In genomic region chr16:19136549-19137196, GRCh38 we compare ENCODE assay signal across 12 cellular contexts. TPM values are rescaled to one million over a fixed set of nuclear protein-coding genes. Genes with fewer than 3 reads are reported as not detected.
DNase-seq lines count a peak whose midpoint lies in the region; ATAC-seq and TF ChIP-seq lines count a peak whose summit lies in the region.
"Had no signal": no experiment of that assay in that cellular context is flagged by ENCODE, and none has a peak within 500 bp of the region (broad histone marks: within the 10 kb centered on the region; RNA-seq: fewer than 3 reads in every experiment).

No MANE protein-coding gene starts in this region.

- H4K20me1 ChIP-seq in BLaER1 treated with 17β-estradiol and CSF1 and Interleukin-3, amounts not matched to agents 10 nM and 100 nM = no peaks in the 10 kb centered on the region
- H4K20me1 ChIP-seq in PC-3 (ENCODE audit: low read length) = no peaks in the 10 kb centered on the region

- peak overlapping the region in 8 of 11 experiments; percentile 24 to 91 (median 73); a peak in 15 of 22 replicates for H3K4me2 ChIP-seq in BLaER1 treated with 17β-estradiol and CSF1 and Interleukin-3, amounts not matched to agents 10 nM and 100 nM
- peak overlapping the region; percentile 86 for H3K4me2 ChIP-seq in PC-3 (ENCODE audit: low read length)

- H3K9me2 ChIP-seq in PC-3 (replicated peaks; ENCODE audit: low read length) = no peaks in the 10 kb centered on the region

- no peaks in the 10 kb centered on the region; a peak in 1 of 22 replicates for H3K9me3 ChIP-seq in BLaER1 treated with 17β-estradiol and CSF1 and Interleukin-3, amounts not matched to agents 10 nM and 100 nM (replicated peaks in 1 of 11)
- H3K9me3 ChIP-seq in PC-3 (ENCODE audit: low read length) (no peaks in the 10 kb centered on the region), muscle layer of colon (ENCODE audit: low read length) (no peaks in the 10 kb centered on the region)
- H3K9me3 ChIP-seq: tibial nerve had no signal

- intact Hi-C loops in PC-3 (cut with micrococcal nuclease) = loop anchor here (1.0 to 2.0 kb wide), 2 partner anchors 18 to 44 kb away; no protein-coding TSS in a partner anchor

- no peaks in the 10 kb centered on the region for H3K79me2 ChIP-seq in PC-3 (ENCODE audit: low read length)

- no peaks in the 10 kb centered on the region for H3K36me3 ChIP-seq in BLaER1 treated with 17β-estradiol and CSF1 and Interleukin-3, amounts not matched to agents 10 nM and 100 nM
- no peaks in the 10 kb centered on the region for H3K36me3 ChIP-seq in PC-3 (ENCODE audit: low read depth, low read length)
- H3K36me3 ChIP-seq in muscle layer of colon (ENCODE audit: insufficient read depth, low read length) = no peaks in the 10 kb centered on the region
- H3K36me3 ChIP-seq: tibial nerve had no signal

- peaks cover 14 to 90% (median 52%) of the 10 kb centered on the region in 10 experiments for H3K4me1 ChIP-seq in BLaER1 treated with 17β-estradiol and CSF1 and Interleukin-3, amounts not matched to agents 10 nM and 100 nM
- peaks cover 43% of the 10 kb centered on the region for H3K4me1 ChIP-seq in PC-3 (ENCODE audit: insufficient read depth, low read length)
- peaks cover 39% of the 10 kb centered on the region for H3K4me1 ChIP-seq in muscle layer of colon (ENCODE audit: insufficient read depth, low read length)

- CTCF ChIA-PET in PC-3 (lab: Charles Lee) = no interaction called here

- no peak for TF ChIP-seq CTCF in PC-3 (conservative IDR thresholded peaks at IDR 0.05; ENCODE audit: low read depth, low read length)

- ATAC-seq in PC-3 = peak; percentile 38
- ATAC-seq: natural killer cell treated with Interleukin-12 subunit alpha and Interleukin-12 subunit beta and Interleukin-15 and Interleukin-18, amount 100 ng/mL, for 72 hours had no signal

- peaks cover 4% of the 10 kb centered on the region for H3F3A ChIP-seq in PC-3 (ENCODE audit: low read length, unreplicated experiment)

- DNase-seq in PC-3 (peak; percentile 13), epithelial cell of prostate (ENCODE audit: low read depth, low spot score) (no peak), HuH-7 (ENCODE audit: low spot score) (no peak), SIG-M5 (lab: John Stamatoyannopoulos, UW) (no peak), Kasumi-1 (lab: John Stamatoyannopoulos, UW) (no peak), NCI-H1048 (lab: John Stamatoyannopoulos, UW) (no peak)
- DNase-seq: AML-193 had no signal

- TSS peak; percentile 67 for BruUV-seq in PC-3 (replicated peaks; lab: Mats Ljungman, UMichigan)

- H3K9ac ChIP-seq in BLaER1 treated with 17β-estradiol and CSF1 and Interleukin-3, amounts not matched to agents 10 nM and 100 nM = peak overlapping the region in 1 of 11 experiments; percentile 15; a peak in 1 of 22 replicates
- H3K9ac ChIP-seq in PC-3 (ENCODE audit: low read length) (peak overlapping the region; percentile 75), muscle layer of colon (ENCODE audit: low read length) (no peak overlapping the region)

- POLR2A ChIA-PET in PC-3 (lab: Charles Lee; ENCODE audit: unreplicated experiment) = interaction anchor here (0.6 kb wide), 3 partner anchors 23 to 130 kb away, joined by 3 to 8 read pairs (median 3); partner anchors contain the start of genes COQ7 and ITPRIPL2

- no peaks in the 10 kb centered on the region for H3K27me3 ChIP-seq in BLaER1 treated with 17β-estradiol and CSF1 and Interleukin-3, amounts not matched to agents 10 nM and 100 nM
- H3K27me3 ChIP-seq in PC-3 (ENCODE audit: low read length) = no peaks in the 10 kb centered on the region
- H3K27me3 ChIP-seq in muscle layer of colon (ENCODE audit: control insufficient read depth in 1 of 2, insufficient read depth in 2 of 2, low read length in 2 of 2) = no peaks in the 10 kb centered on the region
- H3K27me3 ChIP-seq: tibial nerve had no signal

- H2AFZ ChIP-seq in PC-3 (ENCODE audit: low read length) = no peak overlapping the region

- peak overlapping the region in 6 of 11 experiments; percentile 18 to 60 (median 52); a peak in 11 of 22 replicates for H3K27ac ChIP-seq in BLaER1 treated with 17β-estradiol and CSF1 and Interleukin-3, amounts not matched to agents 10 nM and 100 nM
- peak overlapping the region; percentile 97 for H3K27ac ChIP-seq in PC-3 (ENCODE audit: low read length)
- H3K27ac ChIP-seq in epithelial cell of prostate = peak overlapping the region; percentile 74
- H3K27ac ChIP-seq in muscle layer of colon (ENCODE audit: low read depth, low read length) = peak overlapping the region; percentile 59

- H3K4me3 ChIP-seq in BLaER1 treated with 17β-estradiol and CSF1 and Interleukin-3, amounts not matched to agents 10 nM and 100 nM = no peak overlapping the region
- H3K4me3 ChIP-seq in PC-3 (ENCODE audit: low read length) (peak overlapping the region; percentile 56), muscle layer of colon (ENCODE audit: low read depth in 1 of 2, low read length in 2 of 2) (no peak overlapping the region)
- H3K4me3 ChIP-seq: tibial nerve had no signal

RNA-seq across cellular contexts. Expression of gene ITPRIPL2, which starts 22.9 kb away (rescaled TPM):
- 21.6 and 31.5 TPM in 2 replicates for total RNA-seq in PC-3 (2014; rRNA removed)

RNA-seq across cellular contexts. Expression of gene SYT17, which starts 31.4 kb away (rescaled TPM):
- total RNA-seq in PC-3 (2014; rRNA removed) = 10.8 and 11.8 TPM in 2 replicates
- total RNA-seq: natural killer cell treated with Interleukin-12 subunit alpha and Interleukin-12 subunit beta and Interleukin-15 and Interleukin-18, amount 100 ng/mL, for 72 hours; T-helper 1 cell treated with Interleukin-12 subunit alpha and Interleukin-12 subunit beta and Interleukin-4 antibody, amounts not matched to agents 30 ng/mL and 1 ng/mL, for 36 hours had no signal
